17 cellular contexts compared by ENCODE assay signal in genomic region chrX:46722742-46723568, GRCh38. TPM values are rescaled to one million over a fixed set of nuclear protein-coding genes. Genes with fewer than 3 reads are reported as not detected.
DNase-seq lines count a peak whose midpoint lies in the region; ATAC-seq and TF ChIP-seq lines count a peak whose summit lies in the region.
"Had no signal": no experiment of that assay in that cellular context is flagged by ENCODE, and none has a peak within 500 bp of the region (broad histone marks: within the 10 kb centered on the region; RNA-seq: fewer than 3 reads in every experiment).

No MANE protein-coding gene starts in this region.

- no peak overlapping the region for H3K4me3 ChIP-seq in fibroblast of the aortic adventitia (ENCODE audit: low read depth, low read length)
- H3K4me3 ChIP-seq: body of pancreas, dorsolateral prefrontal cortex, lung, thyroid gland had no signal

- CTCF ChIA-PET in activated B cell treated with CpG ODN at 0.5 μM for 24 hours (lab: Charles Lee) = no interaction called here

- H3K27me3 Mint-ChIP-seq in activated B cell treated with CpG ODN at 0.5 μM for 24 hours = no peaks in the 10 kb centered on the region

- H3K9me3 Mint-ChIP-seq in activated B cell treated with CpG ODN at 0.5 μM for 24 hours = no peaks in the 10 kb centered on the region
- H3K9me3 Mint-ChIP-seq: activated naive CD4-positive, alpha-beta T cell treated with anti-CD3 and anti-CD28 coated beads for 36 hours had no signal

- intact Hi-C loops in activated B cell treated with CpG ODN at 0.5 μM for 24 hours (cut with micrococcal nuclease) = no loop called here
- intact Hi-C loops in left ventricle myocardium superior (cut with micrococcal nuclease) = no loop called here

- H3K27ac Mint-ChIP-seq in activated B cell treated with CpG ODN at 0.5 μM for 24 hours = peak overlapping the region; percentile 56
- H3K27ac Mint-ChIP-seq: activated naive CD4-positive, alpha-beta T cell treated with anti-CD3 and anti-CD28 coated beads for 36 hours; nephron had no signal

- DNase-seq in AG08395 (ENCODE audit: low spot score) (peak; percentile 28), activated B cell treated with CpG ODN at 0.5 μM for 24 hours (no peak), fibroblast of the aortic adventitia (ENCODE audit: low read depth) (peak; percentile 44), left ventricle myocardium superior (no peak), HCEC 1CT (no peak)
- DNase-seq: activated naive CD4-positive, alpha-beta T cell treated with anti-CD3 and anti-CD28 coated beads for 36 hours; body of pancreas; dorsolateral prefrontal cortex; foreskin melanocyte; NCI-H1105 treated with DMSO at 0.1 percent for 48 hours; NCI-H2227 treated with DMSO at 0.1 percent for 48 hours; thyroid gland had no signal

- ATAC-seq in GM19395 (IDR thresholded peaks at IDR 0.05; ENCODE audit: unreplicated experiment) = peak; percentile 53
- no peak for ATAC-seq in activated B cell treated with CpG ODN at 0.5 μM for 24 hours (ENCODE audit: low read depth)
- no peak for ATAC-seq in GM21529 (IDR thresholded peaks at IDR 0.05; ENCODE audit: unreplicated experiment)
- ATAC-seq in left ventricle myocardium superior = no peak
- ATAC-seq in HG03159 (IDR thresholded peaks at IDR 0.05; ENCODE audit: unreplicated experiment) = no peak
- ATAC-seq: body of pancreas had no signal

- POLR2A ChIA-PET in activated B cell treated with CpG ODN at 0.5 μM for 24 hours (lab: Charles Lee) = no interaction called here

- no peak overlapping the region for H3K4me3 Mint-ChIP-seq in activated B cell treated with CpG ODN at 0.5 μM for 24 hours
- H3K4me3 Mint-ChIP-seq: activated naive CD4-positive, alpha-beta T cell treated with anti-CD3 and anti-CD28 coated beads for 36 hours; nephron had no signal

- H3K4me1 Mint-ChIP-seq in activated B cell treated with CpG ODN at 0.5 μM for 24 hours = peaks cover 68% of the 10 kb centered on the region
- H3K4me1 Mint-ChIP-seq: nephron had no signal

- TF ChIP-seq CTCF in activated B cell treated with CpG ODN at 0.5 μM for 24 hours (IDR thresholded peaks at IDR 0.05) (no peak), fibroblast of the aortic adventitia (IDR thresholded peaks at IDR 0.05; ENCODE audit: insufficient read depth, low read length) (no peak)

- peaks cover 7% of the 10 kb centered on the region for H3K36me3 Mint-ChIP-seq in activated B cell treated with CpG ODN at 0.5 μM for 24 hours (ENCODE audit: low read depth)

RNA-seq across cellular contexts. Expression of gene SLC9A7, which starts 36.0 kb away (rescaled TPM):
- total RNA-seq in activated B cell treated with CpG ODN at 0.5 μM for 24 hours (44.5 and 55.1 TPM in 2 replicates), fibroblast of the aortic adventitia (ENCODE audit: low replicate concordance) (8.0 and 63.2 TPM in 2 replicates), left ventricle myocardium superior (4.6 TPM)

Comparison
In these comparisons a context has a peak if more than half of its experiments do, and no peak if none do; other contexts are left out.
1. DNase-seq: peak in AG08395 (single experiment) and fibroblast of the aortic adventitia (single experiment); none in activated B cell treated with CpG ODN at 0.5 μM for 24 hours (single experiment), left ventricle myocardium superior (single experiment) and HCEC 1CT (single experiment).